12 cellular contexts compared by ENCODE assay signal in genomic region chr2:73870084-73870483, GRCh38. TPM values are rescaled to one million over a fixed set of nuclear protein-coding genes. Genes with fewer than 3 reads are reported as not detected.
DNase-seq lines count a peak whose midpoint lies in the region; ATAC-seq and TF ChIP-seq lines count a peak whose summit lies in the region.
"Had no signal": no experiment of that assay in that cellular context is flagged by ENCODE, and none has a peak within 500 bp of the region (broad histone marks: within the 10 kb centered on the region; RNA-seq: fewer than 3 reads in every experiment).

No MANE protein-coding gene starts in this region.

- TF ChIP-seq EP300 in transverse colon (IDR thresholded peaks at IDR 0.05; ENCODE audit: low read depth) = no peak

- no peaks in the 10 kb centered on the region for H3K9me3 ChIP-seq in transverse colon

- 46 to 61% methylated on average over 2 to 4 of the region's 4 CpGs for WGBS in transverse colon (ENCODE audit: low coverage in 1 of 2), 2 donors

- no peak for TF ChIP-seq POLR2A in transverse colon (IDR thresholded peaks at IDR 0.05)

- no peaks in the 10 kb centered on the region for H3K27me3 Mint-ChIP-seq in activated CD4-positive, alpha-beta memory T cell treated with anti-CD3 and anti-CD28 coated beads, Interleukin-2, amount 10 ng/mL, durations not matched to agents 7 days and 5 days
- H3K27me3 Mint-ChIP-seq: activated CD4-positive, alpha-beta T cell treated with anti-CD3 and anti-CD28 coated beads, Interleukin-2, amount 10 ng/mL, durations not matched to agents 7 days and 5 days had no signal

- TF ChIP-seq CTCF in coronary artery (IDR thresholded peaks at IDR 0.05) (no peak), transverse colon (IDR thresholded peaks at IDR 0.05) (no peak)

- peaks cover 0 to 12% (median 3%) of the 10 kb centered on the region in 4 donors for H3K4me1 ChIP-seq in transverse colon

- intact Hi-C loops in transverse colon (cut with DNase I; ENCODE audit: low total_unique reads) = no loop called here

- H3K27ac Mint-ChIP-seq in activated CD4-positive, alpha-beta memory T cell treated with anti-CD3 and anti-CD28 coated beads, Interleukin-2, amount 10 ng/mL, durations not matched to agents 7 days and 5 days = no peak overlapping the region
- H3K27ac Mint-ChIP-seq: activated CD4-positive, alpha-beta T cell treated with anti-CD3 and anti-CD28 coated beads, Interleukin-2, amount 10 ng/mL, durations not matched to agents 7 days and 5 days; activated naive CD4-positive, alpha-beta T cell treated with anti-CD3 and anti-CD28 coated beads for 36 hours; nephron progenitor cell had no signal

- H3K36me3 Mint-ChIP-seq in activated CD4-positive, alpha-beta memory T cell treated with anti-CD3 and anti-CD28 coated beads, Interleukin-2, amount 10 ng/mL, durations not matched to agents 7 days and 5 days (ENCODE audit: low read depth) = peaks cover 19% of the 10 kb centered on the region

- H3K36me3 ChIP-seq in transverse colon = peaks cover 0 to 5% (median 0%) of the 10 kb centered on the region in 4 donors

- no peak overlapping the region for H3K4me3 Mint-ChIP-seq in activated CD4-positive, alpha-beta memory T cell treated with anti-CD3 and anti-CD28 coated beads, Interleukin-2, amount 10 ng/mL, durations not matched to agents 7 days and 5 days
- H3K4me3 Mint-ChIP-seq: activated CD4-positive, alpha-beta T cell treated with anti-CD3 and anti-CD28 coated beads, Interleukin-2, amount 10 ng/mL, durations not matched to agents 7 days and 5 days; activated naive CD4-positive, alpha-beta T cell treated with anti-CD3 and anti-CD28 coated beads for 36 hours; nephron progenitor cell had no signal

- H3K4me1 Mint-ChIP-seq in activated CD4-positive, alpha-beta memory T cell treated with anti-CD3 and anti-CD28 coated beads, Interleukin-2, amount 10 ng/mL, durations not matched to agents 7 days and 5 days = peaks cover 1% of the 10 kb centered on the region
- H3K4me1 Mint-ChIP-seq: activated CD4-positive, alpha-beta T cell treated with anti-CD3 and anti-CD28 coated beads, Interleukin-2, amount 10 ng/mL, durations not matched to agents 7 days and 5 days; nephron progenitor cell had no signal

- no peaks in the 10 kb centered on the region for H3K27me3 ChIP-seq in transverse colon

- POLR2A ChIA-PET in activated CD4-positive, alpha-beta memory T cell treated with anti-CD3 and anti-CD28 coated beads, Interleukin-2, amount 10 ng/mL, durations not matched to agents 7 days and 5 days (lab: Charles Lee) = no interaction called here

- DNase-seq in LHCN-M2 (ENCODE audit: low read depth) (peak; percentile 69), coronary artery (ENCODE audit: low spot score) (peak; percentile 79), left kidney (ENCODE audit: low read depth, low spot score) (peak; percentile 15), transverse colon (peak; percentile 66), NCI-H345 treated with DMSO at 0.1 percent for 48 hours (lab: John Stamatoyannopoulos, UW; ENCODE audit: unreplicated experiment) (no peak)
- no peak for DNase-seq in activated CD4-positive, alpha-beta memory T cell treated with anti-CD3 and anti-CD28 coated beads, Interleukin-2, amount 10 ng/mL, durations not matched to agents 7 days and 5 days
- DNase-seq: activated CD4-positive, alpha-beta T cell treated with anti-CD3 and anti-CD28 coated beads, Interleukin-2, amount 10 ng/mL, durations not matched to agents 7 days and 5 days; activated naive CD4-positive, alpha-beta T cell treated with anti-CD3 and anti-CD28 coated beads for 36 hours; MM.1S; nephron progenitor cell had no signal

- no peak for ATAC-seq in HG03354 (IDR thresholded peaks at IDR 0.05; ENCODE audit: poor library complexity, severe bottlenecking, unreplicated experiment)
- ATAC-seq: Panc1 had no signal

- in situ Hi-C loops in transverse colon (cut with MboI; ENCODE audit: low pct_ligation_motif_present in 1 of 4, low pct_unique_long_range_greater_than_20kb in 1 of 4, low sequenced_read_pairs in 3 of 4) = no loop called here

- H3K4me3 ChIP-seq in coronary artery (peak overlapping the region; percentile 2), transverse colon (no peak overlapping the region)

- H3K27ac ChIP-seq in coronary artery (peak overlapping the region; percentile 75 to 85), transverse colon (peak overlapping the region; percentile 76 to 82 (median 78))

- H3K9me3 Mint-ChIP-seq in activated CD4-positive, alpha-beta memory T cell treated with anti-CD3 and anti-CD28 coated beads, Interleukin-2, amount 10 ng/mL, durations not matched to agents 7 days and 5 days = no peaks in the 10 kb centered on the region
- H3K9me3 Mint-ChIP-seq: activated CD4-positive, alpha-beta T cell treated with anti-CD3 and anti-CD28 coated beads, Interleukin-2, amount 10 ng/mL, durations not matched to agents 7 days and 5 days; activated naive CD4-positive, alpha-beta T cell treated with anti-CD3 and anti-CD28 coated beads for 36 hours; nephron progenitor cell had no signal

- CTCF ChIA-PET in activated CD4-positive, alpha-beta memory T cell treated with anti-CD3 and anti-CD28 coated beads, Interleukin-2, amount 10 ng/mL, durations not matched to agents 7 days and 5 days (lab: Charles Lee) = no interaction called here

RNA-seq across cellular contexts. Expression of gene ACTG2, which starts 22.7 kb away (rescaled TPM):
- total RNA-seq in LHCN-M2 (2014; rRNA removed) (2.3 and 2.9 TPM in 2 replicates), transverse colon (1,000 to 10,000 TPM in 1 of 4 donors, 100 to 1,000 TPM in 3; 394 to 3,499 (median 729) TPM)
- polyA plus RNA-seq in LHCN-M2 (2012) = 0.49 TPM
- total RNA-seq in activated CD4-positive, alpha-beta memory T cell treated with anti-CD3 and anti-CD28 coated beads, Interleukin-2, amount 10 ng/mL, durations not matched to agents 7 days and 5 days = not detected
- total RNA-seq: activated CD4-positive, alpha-beta T cell treated with anti-CD3 and anti-CD28 coated beads, Interleukin-2, amount 10 ng/mL, durations not matched to agents 7 days and 5 days; activated naive CD4-positive, alpha-beta T cell treated with anti-CD3 and anti-CD28 coated beads for 36 hours had no signal

RNA-seq across cellular contexts. Expression of gene STAMBP, which starts 41.3 kb away (rescaled TPM):
- total RNA-seq in LHCN-M2 (2014; rRNA removed) (1,102 and 1,126 TPM in 2 replicates), transverse colon (1,000 to 10,000 TPM in 1 of 4 donors, 10 to 100 TPM in 3; 22.7 to 1,127 (median 37.3) TPM)
- 460 TPM for polyA plus RNA-seq in LHCN-M2 (2012)
- total RNA-seq in activated CD4-positive, alpha-beta memory T cell treated with anti-CD3 and anti-CD28 coated beads, Interleukin-2, amount 10 ng/mL, durations not matched to agents 7 days and 5 days = 10 to 100 TPM; 51.1 to 51.2 TPM

RNA-seq across cellular contexts. Expression of gene DGUOK, which starts 56.6 kb away (rescaled TPM):
- total RNA-seq in LHCN-M2 (2014; rRNA removed) (87.3 and 103 TPM in 2 replicates), transverse colon (10 to 100 TPM; 27.3 to 49.7 (median 40.3) TPM)
- 107 TPM for polyA plus RNA-seq in LHCN-M2 (2012)
- 10 to 100 TPM; 75.6 to 76.3 TPM for total RNA-seq in activated CD4-positive, alpha-beta memory T cell treated with anti-CD3 and anti-CD28 coated beads, Interleukin-2, amount 10 ng/mL, durations not matched to agents 7 days and 5 days

Comparison
In these comparisons a context has a peak if more than half of its experiments do, and no peak if none do; other contexts are left out.
1. DNase-seq: peak in LHCN-M2 (single experiment), coronary artery (single experiment), left kidney (single experiment) and transverse colon (single experiment); none in activated CD4-positive, alpha-beta memory T cell treated with anti-CD3 and anti-CD28 coated beads, Interleukin-2, amount 10 ng/mL, durations not matched to agents 7 days and 5 days (single experiment) and NCI-H345 treated with DMSO at 0.1 percent for 48 hours (single experiment).
2. RNA of gene ACTG2, which starts 22.7 kb away (total RNA-seq): 394 to 3,499 TPM in transverse colon; 2.3 to 2.9 TPM in LHCN-M2 and not detected in activated CD4-positive, alpha-beta memory T cell treated with anti-CD3 and anti-CD28 coated beads, Interleukin-2, amount 10 ng/mL, durations not matched to agents 7 days and 5 days; every median in the first group is over 100 times any median in the second.